Comparison of ENCODE assay signal across 32 cellular contexts in genomic region chr19:29439688-29440550, GRCh38.
"Had no signal": no experiment of that assay in that cellular context is flagged by ENCODE, and none has a peak within 500 bp of the region (broad histone marks: within the 10 kb centered on the region; RNA-seq: fewer than 3 reads in every experiment).

No MANE protein-coding gene starts in this region.

- H3K36me3 ChIP-seq: ascending aorta, breast epithelium, cardiac muscle cell, esophagus muscularis mucosa, gastrocnemius medialis, WERI-Rb-1 had no signal

- H3K27me3 Mint-ChIP-seq: activated B cell treated with CpG ODN at 0.5 μM for 24 hours; activated naive CD4-positive, alpha-beta T cell treated with anti-CD3 and anti-CD28 coated beads, Interleukin-2, amount 10 ng/mL, durations not matched to agents 7 days and 5 days; activated naive CD8-positive, alpha-beta T cell treated with anti-CD3 and anti-CD28 coated beads, Interleukin-2, amount 10 ng/mL, durations not matched to agents 7 days and 5 days; dendritic cell treated with granulocyte-macrophage colony-stimulating factor and Interleukin-4, amounts not matched to agents 40 ng/mL and 50 ng/mL, for 4 days had no signal

- ATAC-seq: activated CD4-positive, CD25-positive, alpha-beta regulatory T cell treated with anti-CD3 and anti-CD28 coated beads, Interleukin-2, amount 50 U/mL, for 24 hours; activated CD8-positive, alpha-beta T cell treated with anti-CD3 and anti-CD28 coated beads for 36 hours; activated naive CD4-positive, alpha-beta T cell treated with anti-CD3 and anti-CD28 coated beads, Interleukin-2, amount 50 U/mL, for 72 hours; activated T-cell treated with anti-CD3 and anti-CD28 coated beads, Interleukin-2, amount 50 U/mL, for 4 hours; activated T-helper 17 cell treated with anti-CD3 and anti-CD28 coated beads, Interleukin-2, amount 50 U/mL, for 72 hours; foreskin keratinocyte; gastrocnemius medialis; T-helper 17 cell had no signal

- H3K27ac ChIP-seq: ascending aorta, breast epithelium, cardiac muscle cell, coronary artery, dorsolateral prefrontal cortex, esophagus muscularis mucosa, foreskin keratinocyte, gastrocnemius medialis, WERI-Rb-1 had no signal

- H3K4me3 Mint-ChIP-seq: activated B cell treated with CpG ODN at 0.5 μM for 24 hours; activated CD8-positive, alpha-beta T cell treated with anti-CD3 and anti-CD28 coated beads for 36 hours; activated naive CD4-positive, alpha-beta T cell treated with anti-CD3 and anti-CD28 coated beads, Interleukin-2, amount 10 ng/mL, durations not matched to agents 7 days and 5 days; activated naive CD8-positive, alpha-beta T cell treated with anti-CD3 and anti-CD28 coated beads, Interleukin-2, amount 10 ng/mL, durations not matched to agents 7 days and 5 days; activated T-cell treated with anti-CD3 and anti-CD28 coated beads, Interleukin-2, amount 50 U/mL, for 4 hours; activated T-helper 17 cell treated with anti-CD3 and anti-CD28 coated beads, Interleukin-2, amount 50 U/mL, for 72 hours; brain; central memory CD8-positive, alpha-beta T cell; dendritic cell treated with granulocyte-macrophage colony-stimulating factor and Interleukin-4, amounts not matched to agents 40 ng/mL and 50 ng/mL, for 4 days; T-helper 17 cell; T-helper 2 cell treated with Interferon-gamma antibody and Interleukin-4, amounts not matched to agents 5 μg/mL and 100 μg/mL, for 36 hours had no signal

- H3K36me3 Mint-ChIP-seq: activated naive CD4-positive, alpha-beta T cell treated with anti-CD3 and anti-CD28 coated beads, Interleukin-2, amount 10 ng/mL, durations not matched to agents 7 days and 5 days; activated naive CD4-positive, alpha-beta T cell treated with anti-CD3 and anti-CD28 coated beads, Interleukin-2, amount 50 U/mL, for 72 hours; activated naive CD8-positive, alpha-beta T cell treated with anti-CD3 and anti-CD28 coated beads, Interleukin-2, amount 10 ng/mL, durations not matched to agents 7 days and 5 days; brain had no signal

- H3K9me3 ChIP-seq: ascending aorta, gastrocnemius medialis had no signal

- H3K4me3 ChIP-seq: ascending aorta, breast epithelium, cardiac muscle cell, coronary artery, dorsolateral prefrontal cortex, esophagus muscularis mucosa, gastrocnemius medialis had no signal

- H3K27me3 ChIP-seq: ascending aorta, cardiac muscle cell, dorsolateral prefrontal cortex, foreskin keratinocyte, gastrocnemius medialis had no signal

- H3K27ac Mint-ChIP-seq: activated B cell treated with CpG ODN at 0.5 μM for 24 hours; activated CD8-positive, alpha-beta T cell treated with anti-CD3 and anti-CD28 coated beads for 36 hours; activated naive CD4-positive, alpha-beta T cell treated with anti-CD3 and anti-CD28 coated beads, Interleukin-2, amount 10 ng/mL, durations not matched to agents 7 days and 5 days; activated naive CD4-positive, alpha-beta T cell treated with anti-CD3 and anti-CD28 coated beads, Interleukin-2, amount 50 U/mL, for 72 hours; activated naive CD8-positive, alpha-beta T cell treated with anti-CD3 and anti-CD28 coated beads, Interleukin-2, amount 10 ng/mL, durations not matched to agents 7 days and 5 days; activated T-helper 17 cell treated with anti-CD3 and anti-CD28 coated beads, Interleukin-2, amount 50 U/mL, for 72 hours; brain; dendritic cell treated with granulocyte-macrophage colony-stimulating factor and Interleukin-4, amounts not matched to agents 40 ng/mL and 50 ng/mL, for 4 days; T-helper 17 cell; T-helper 2 cell treated with Interferon-gamma antibody and Interleukin-4, amounts not matched to agents 5 μg/mL and 100 μg/mL, for 36 hours had no signal

- H3K4me1 Mint-ChIP-seq: activated B cell treated with CpG ODN at 0.5 μM for 24 hours; activated naive CD4-positive, alpha-beta T cell treated with anti-CD3 and anti-CD28 coated beads, Interleukin-2, amount 10 ng/mL, durations not matched to agents 7 days and 5 days; activated naive CD8-positive, alpha-beta T cell treated with anti-CD3 and anti-CD28 coated beads, Interleukin-2, amount 10 ng/mL, durations not matched to agents 7 days and 5 days; activated T-helper 17 cell treated with anti-CD3 and anti-CD28 coated beads, Interleukin-2, amount 50 U/mL, for 72 hours; central memory CD8-positive, alpha-beta T cell; T-helper 17 cell had no signal

- H3K4me1 ChIP-seq: ascending aorta, breast epithelium, esophagus muscularis mucosa, foreskin keratinocyte, gastrocnemius medialis had no signal

- H3K9me3 Mint-ChIP-seq: activated CD8-positive, alpha-beta T cell treated with anti-CD3 and anti-CD28 coated beads for 36 hours; activated naive CD8-positive, alpha-beta T cell treated with anti-CD3 and anti-CD28 coated beads, Interleukin-2, amount 10 ng/mL, durations not matched to agents 7 days and 5 days; activated T-cell treated with anti-CD3 and anti-CD28 coated beads, Interleukin-2, amount 50 U/mL, for 4 hours; central memory CD8-positive, alpha-beta T cell; T-helper 2 cell treated with Interferon-gamma antibody and Interleukin-4, amounts not matched to agents 5 μg/mL and 100 μg/mL, for 36 hours had no signal

- DNase-seq: activated B cell treated with CpG ODN at 0.5 μM for 24 hours; activated CD4-positive, alpha-beta T cell treated with anti-CD3 and anti-CD28 coated beads for 48 hours; activated CD4-positive, alpha-beta T cell treated with anti-CD3 and anti-CD28 coated beads, Interleukin-2, amount 50 U/mL, for 1 hour; activated CD4-positive, alpha-beta T cell treated with anti-CD3 and anti-CD28 coated beads, Interleukin-2, amount 50 U/mL, for 48 hours; activated CD8-positive, alpha-beta memory T cell treated with anti-CD3 and anti-CD28 coated beads for 24 hours; activated CD8-positive, alpha-beta T cell treated with anti-CD3 and anti-CD28 coated beads for 36 hours; activated gamma-delta T cell; activated naive CD4-positive, alpha-beta T cell; activated naive CD4-positive, alpha-beta T cell treated with anti-CD3 and anti-CD28 coated beads, Interleukin-2, amount 10 ng/mL, durations not matched to agents 7 days and 5 days; activated naive CD8-positive, alpha-beta T cell treated with anti-CD3 and anti-CD28 coated beads, Interleukin-2, amount 10 ng/mL, durations not matched to agents 7 days and 5 days; activated T-cell treated with anti-CD3 and anti-CD28 coated beads, Interleukin-2, amount 50 U/mL, for 4 hours; dorsolateral prefrontal cortex; effector memory CD4-positive, alpha-beta T cell; erythroblast; foreskin keratinocyte; gastrocnemius medialis; T-helper 1 cell; T-helper 17 cell; T1000; WERI-Rb-1 had no signal
